26 cellular contexts compared by ENCODE assay signal in genomic region chr5:123084730-123085605, GRCh38. TPM values are rescaled to one million over a fixed set of nuclear protein-coding genes. Genes with fewer than 3 reads are reported as not detected.
DNase-seq lines count a peak whose midpoint lies in the region; ATAC-seq and TF ChIP-seq lines count a peak whose summit lies in the region.
"Had no signal": no experiment of that assay in that cellular context is flagged by ENCODE, and none has a peak within 500 bp of the region (broad histone marks: within the 10 kb centered on the region; RNA-seq: fewer than 3 reads in every experiment).

No MANE protein-coding gene starts in this region.

- DNase-seq in WTC11 (ENCODE audit: low spot score) (no peak), tibial artery (no peak), NCI-H2107 treated with DMSO at 0.1 percent for 48 hours (lab: John Stamatoyannopoulos, UW; ENCODE audit: unreplicated experiment) (no peak), hippocampal formation (lab: John Stamatoyannopoulos, UW) (no peak)
- DNase-seq: C1 segment of cervical spinal cord; Caco-2; CD4-positive, alpha-beta memory T cell; DMS79 treated with DMSO at 0.1 percent for 48 hours; GF-D8; GOT3; Kasumi-1; NCI-H1092 treated with DMSO at 0.1 percent for 48 hours; NCI-H1436; NCI-H187; NCI-H2081 treated with DMSO at 0.1 percent for 48 hours; NCI-H526 treated with DMSO at 0.1 percent for 48 hours; OCI-M1; Peyer's patch; SHP77 treated with DMSO at 0.1 percent for 48 hours had no signal

- POLR2A ChIA-PET in HEK293 (lab: Yijun Ruan, JAX), result interaction anchor here (0.5 to 1.6 kb wide), 2 partner anchors 8 to 291 kb away, joined by 4 read pairs; no protein-coding TSS in a partner anchor
- POLR2A ChIA-PET in WTC11 (lab: Charles Lee), result no interaction called here

- H3K4me3 Mint-ChIP-seq in WTC11, result peak overlapping the region; percentile 43
- H3K4me3 Mint-ChIP-seq: CD4-positive, alpha-beta memory T cell had no signal

- no peaks in the 10 kb centered on the region for H3K36me3 ChIP-seq in HEK293 (ENCODE audit: control insufficient read depth in 2 of 2, insufficient read depth in 1 of 2, low read length in 2 of 2)
- H3K36me3 ChIP-seq in tibial artery, result no peaks in the 10 kb centered on the region
- H3K36me3 ChIP-seq: Peyer's patch had no signal

- TF ChIP-seq CTCF in HEK293 (tag by site-specific recombination; IDR thresholded peaks at IDR 0.05) (no peak), WTC11 (IDR thresholded peaks at IDR 0.05) (no peak), tibial artery (IDR thresholded peaks at IDR 0.05) (no peak)

- H3K27ac ChIP-seq in HEK293 (ENCODE audit: extremely low read depth, low read depth, low read length), result no peak overlapping the region
- peak overlapping the region; percentile 29 to 35 for H3K27ac ChIP-seq in tibial artery
- H3K27ac ChIP-seq: Peyer's patch, SK-N-MC had no signal

- intact Hi-C loops in tibial artery (cut with DNase I; ENCODE audit: low total_unique reads), result loop anchor here (5.0 kb wide), 3 partner anchors 48 to 262 kb away; partner anchors contain the start of gene PPIC

- no peak overlapping the region for H3K27ac Mint-ChIP-seq in WTC11
- H3K27ac Mint-ChIP-seq: CD4-positive, alpha-beta memory T cell had no signal

- H3K4me3 ChIP-seq in HEK293 (ENCODE audit: low read depth, low read length), result no peak overlapping the region
- H3K4me3 ChIP-seq in iPS-18c (ENCODE audit: insufficient read depth, low read depth, low read length), result peak overlapping the region; percentile 28; the same call in 1 of the 2 replicates
- no peak overlapping the region for H3K4me3 ChIP-seq in tibial artery
- H3K4me3 ChIP-seq: K562, Peyer's patch, SK-N-MC had no signal

- ATAC-seq in WTC11 (no peak), HG02852 (IDR thresholded peaks at IDR 0.05; ENCODE audit: unreplicated experiment) (no peak)
- ATAC-seq: K562 had no signal

- H3K4me1 ChIP-seq in HEK293 (ENCODE audit: control insufficient read depth, insufficient read depth, low read length) (no peaks in the 10 kb centered on the region), tibial artery (peaks cover 0 to 31% (median 19%) of the 10 kb centered on the region in 4 donors)

- H3K36me3 Mint-ChIP-seq in WTC11, result no peaks in the 10 kb centered on the region
- H3K36me3 Mint-ChIP-seq: CD4-positive, alpha-beta memory T cell had no signal

- H3K4me1 Mint-ChIP-seq in WTC11, result peaks cover 38% of the 10 kb centered on the region

- no peaks in the 10 kb centered on the region for H3K9me3 ChIP-seq in HEK293 (ENCODE audit: control insufficient read depth, insufficient read depth, low read depth, low read length)
- H3K9me3 ChIP-seq in iPS-18c (ENCODE audit: control insufficient read depth, insufficient read depth, low read length), result no peaks in the 10 kb centered on the region
- H3K9me3 ChIP-seq in tibial artery, result no peaks in the 10 kb centered on the region
- H3K9me3 ChIP-seq: Caco-2, Peyer's patch had no signal

- H3K27me3 Mint-ChIP-seq in WTC11 (ENCODE audit: low read depth), result peaks cover 98% of the 10 kb centered on the region

- H3K27me3 ChIP-seq in tibial artery, result no peaks in the 10 kb centered on the region

- CTCF ChIA-PET in HEK293 (lab: Yijun Ruan, JAX), result interaction anchor here (1.1 kb wide), 1 partner anchor 12 kb away, joined by 4 read pairs; no protein-coding TSS in a partner anchor
- CTCF ChIA-PET in WTC11 (lab: Charles Lee), result interaction anchor here (0.6 to 4.6 kb wide), 5 partner anchors 10 to 569 kb away, joined by 3 to 19 read pairs (median 5); no protein-coding TSS in a partner anchor

- no peaks in the 10 kb centered on the region for H3K9me3 Mint-ChIP-seq in WTC11

TF ChIP-seq in HEK293, 187 proteins besides CTCF, POLR2A, EP300 and RAD21:
- TF ChIP-seq ZNF561 (tag by site-specific recombination; IDR thresholded peaks at IDR 0.05; ENCODE audit: borderline replicate concordance) (0 out of 2 replicates have a peak, but pooled peaks have one; percentile 27), ZNF558 (tag by site-specific recombination; IDR thresholded peaks at IDR 0.05) (no peak), ZNF133 (tag by site-specific recombination; IDR thresholded peaks at IDR 0.05) (no peak), OSR2 (tag by site-specific recombination; IDR thresholded peaks at IDR 0.05) (0 out of 2 replicates have a peak, but pooled peaks have one; percentile 20), ZBTB8A (tag by site-specific recombination; IDR thresholded peaks at IDR 0.05) (peak; percentile 35; the same call in 1 of the 2 replicates), SP2 (tag by site-specific recombination; IDR thresholded peaks at IDR 0.05) (0 out of 2 replicates have a peak, but pooled peaks have one; percentile 7), ZNF596 (tag by site-specific recombination; IDR thresholded peaks at IDR 0.05) (no peak), SP3 (tag by site-specific recombination; IDR thresholded peaks at IDR 0.05) (peak; percentile 25; the same call in 1 of the 2 replicates), KLF1 (tag by site-specific recombination; IDR thresholded peaks at IDR 0.05) (peak; percentile 77), ZNF48 (tag by site-specific recombination; IDR thresholded peaks at IDR 0.05) (no peak), PRDM1 (tag by site-specific recombination; IDR thresholded peaks at IDR 0.05) (peak; percentile 82), IKZF3 (tag by site-specific recombination; IDR thresholded peaks at IDR 0.05) (peak; percentile 55; the same call in 1 of the 2 replicates), ZBTB48 (tag by site-specific recombination; IDR thresholded peaks at IDR 0.05) (0 out of 2 replicates have a peak, but pooled peaks have one; percentile 44)

TF ChIP-seq in WTC11, 78 proteins besides CTCF, POLR2A, EP300 and RAD21 (continues in another document):
- TF ChIP-seq ERG (CRISPR knock-in tag; IDR thresholded peaks at IDR 0.05) (no peak), ZSCAN18 (CRISPR knock-in tag; IDR thresholded peaks at IDR 0.05) (no peak), USF1 (CRISPR knock-in tag; IDR thresholded peaks at IDR 0.05) (no peak), ZNF425 (CRISPR knock-in tag; conservative IDR thresholded peaks at IDR 0.05) (no peak), ZBTB21 (CRISPR knock-in tag; IDR thresholded peaks at IDR 0.05; ENCODE audit: borderline replicate concordance) (no peak)

RNA-seq across cellular contexts. Expression of gene PRDM6, which starts 4.1 kb away (rescaled TPM):
- total RNA-seq in WTC11 (2021), result 0.27 to 0.37 TPM (median 0.28 TPM) in 3 replicates
- total RNA-seq: A673; CD4-positive, alpha-beta memory T cell; T-helper 1 cell treated with Interleukin-12 subunit alpha and Interleukin-12 subunit beta and Interleukin-4 antibody, amounts not matched to agents 30 ng/mL and 1 ng/mL, for 36 hours had no signal

RNA-seq across cellular contexts. Expression of gene PPIC, which starts 48.4 kb away (rescaled TPM):
- total RNA-seq in WTC11 (2021), result 12.4 to 16.0 TPM (median 15.7 TPM) in 3 replicates
- total RNA-seq: A673; CD4-positive, alpha-beta memory T cell; T-helper 1 cell treated with Interleukin-12 subunit alpha and Interleukin-12 subunit beta and Interleukin-4 antibody, amounts not matched to agents 30 ng/mL and 1 ng/mL, for 36 hours had no signal
